17 cellular contexts compared by ENCODE assay signal in genomic region chr18:45379903-45380302, GRCh38.
DNase-seq lines count a peak whose midpoint lies in the region; ATAC-seq and TF ChIP-seq lines count a peak whose summit lies in the region.
"Had no signal": no experiment of that assay in that cellular context is flagged by ENCODE, and none has a peak within 500 bp of the region (broad histone marks: within the 10 kb centered on the region; RNA-seq: fewer than 3 reads in every experiment).

No MANE protein-coding gene starts in this region.

- ATAC-seq in activated CD4-positive, alpha-beta T cell treated with anti-CD3 and anti-CD28 coated beads for 36 hours = peak; percentile 79
- ATAC-seq in HG02642 (IDR thresholded peaks at IDR 0.05; ENCODE audit: poor library complexity, unreplicated experiment) (peak; percentile 63), HG03469 (IDR thresholded peaks at IDR 0.05; ENCODE audit: unreplicated experiment) (peak; percentile 62)
- ATAC-seq in stimulated activated naive B cell treated with anti-CD40 and anti-IgM and Interleukin-4, amounts not matched to agents 10 μg/mL and 1 μg/mL and 100 μg/mL, for 72 hours (replicated peaks) = peak; percentile 66

- H3K36me3 ChIP-seq in WERI-Rb-1 = no peaks in the 10 kb centered on the region
- H3K36me3 ChIP-seq: esophagus muscularis mucosa, neural progenitor cell, Peyer's patch, thoracic aorta had no signal

- no peaks in the 10 kb centered on the region for H3K9me3 ChIP-seq in WERI-Rb-1 (ENCODE audit: severe bottlenecking)
- H3K9me3 ChIP-seq: esophagus muscularis mucosa, Peyer's patch, thoracic aorta had no signal

- peaks cover 3% of the 10 kb centered on the region for H3K4me1 Mint-ChIP-seq in activated CD4-positive, alpha-beta T cell treated with anti-CD3 and anti-CD28 coated beads for 36 hours
- H3K4me1 Mint-ChIP-seq in activated CD4-positive, alpha-beta T cell treated with anti-CD3 and anti-CD28 coated beads, Interleukin-2, amount 10 ng/mL, durations not matched to agents 7 days and 5 days = no peaks in the 10 kb centered on the region
- peaks cover 16 to 31% of the 10 kb centered on the region in 2 donors for H3K4me1 Mint-ChIP-seq in stimulated activated naive B cell treated with anti-CD40 and anti-IgM and Interleukin-4, amounts not matched to agents 10 μg/mL and 1 μg/mL and 100 μg/mL, for 72 hours
- peaks cover 3% of the 10 kb centered on the region for H3K4me1 Mint-ChIP-seq in T-helper 2 cell treated with Interferon-gamma antibody and Interleukin-4, amounts not matched to agents 5 μg/mL and 100 μg/mL, for 36 hours (ENCODE audit: low read depth)
- H3K4me1 Mint-ChIP-seq in activated T-helper 1 cell treated with anti-CD3 and anti-CD28 coated beads, Interleukin-12 subunit alpha, Interleukin-12 subunit beta, Interleukin-2, Interleukin-4 antibody, amounts not matched to agents 30 ng/mL and 10 ng/mL and 1 ng/mL, durations not matched to agents 14 hours and 24 hours and 36 hours (ENCODE audit: low read depth) = no peaks in the 10 kb centered on the region

- H3K4me3 Mint-ChIP-seq in activated CD4-positive, alpha-beta T cell treated with anti-CD3 and anti-CD28 coated beads for 36 hours = no peak overlapping the region
- no peak overlapping the region for H3K4me3 Mint-ChIP-seq in activated CD4-positive, alpha-beta T cell treated with anti-CD3 and anti-CD28 coated beads, Interleukin-2, amount 10 ng/mL, durations not matched to agents 7 days and 5 days
- no peak overlapping the region for H3K4me3 Mint-ChIP-seq in stimulated activated naive B cell treated with anti-CD40 and anti-IgM and Interleukin-4, amounts not matched to agents 10 μg/mL and 1 μg/mL and 100 μg/mL, for 72 hours
- no peak overlapping the region for H3K4me3 Mint-ChIP-seq in T-helper 2 cell treated with Interferon-gamma antibody and Interleukin-4, amounts not matched to agents 5 μg/mL and 100 μg/mL, for 36 hours
- no peak overlapping the region for H3K4me3 Mint-ChIP-seq in activated T-helper 1 cell treated with anti-CD3 and anti-CD28 coated beads, Interleukin-12 subunit alpha, Interleukin-12 subunit beta, Interleukin-2, Interleukin-4 antibody, amounts not matched to agents 30 ng/mL and 10 ng/mL and 1 ng/mL, durations not matched to agents 14 hours and 24 hours and 36 hours
- H3K4me3 Mint-ChIP-seq: neural progenitor cell had no signal

- intact Hi-C loops in activated CD4-positive, alpha-beta T cell treated with anti-CD3 and anti-CD28 coated beads for 36 hours (cut with DNase I, micrococcal nuclease) = loop anchor here (5.0 to 10.0 kb wide), 3 partner anchors 705 to 1253 kb away; no protein-coding TSS in a partner anchor
- intact Hi-C loops in activated T-helper 1 cell treated with anti-CD3 and anti-CD28 coated beads, Interleukin-12 subunit alpha, Interleukin-12 subunit beta, Interleukin-2, Interleukin-4 antibody, amounts not matched to agents 30 ng/mL and 10 ng/mL and 1 ng/mL, durations not matched to agents 14 hours and 24 hours and 36 hours (cut with micrococcal nuclease) = loop anchor here (5.0 kb wide), 2 partner anchors 698 to 1248 kb away; partner anchors contain the start of gene SETBP1

- H3K27ac ChIP-seq in WERI-Rb-1 = no peak overlapping the region
- H3K27ac ChIP-seq: esophagus muscularis mucosa, HL-60, neural progenitor cell, Peyer's patch, thoracic aorta had no signal

- no peaks in the 10 kb centered on the region for H3K36me3 Mint-ChIP-seq in activated CD4-positive, alpha-beta T cell treated with anti-CD3 and anti-CD28 coated beads for 36 hours (ENCODE audit: low read depth)
- H3K36me3 Mint-ChIP-seq in activated CD4-positive, alpha-beta T cell treated with anti-CD3 and anti-CD28 coated beads, Interleukin-2, amount 10 ng/mL, durations not matched to agents 7 days and 5 days (ENCODE audit: low read depth) = no peaks in the 10 kb centered on the region
- no peaks in the 10 kb centered on the region for H3K36me3 Mint-ChIP-seq in stimulated activated naive B cell treated with anti-CD40 and anti-IgM and Interleukin-4, amounts not matched to agents 10 μg/mL and 1 μg/mL and 100 μg/mL, for 72 hours
- no peaks in the 10 kb centered on the region for H3K36me3 Mint-ChIP-seq in T-helper 2 cell treated with Interferon-gamma antibody and Interleukin-4, amounts not matched to agents 5 μg/mL and 100 μg/mL, for 36 hours (ENCODE audit: low read depth)
- H3K36me3 Mint-ChIP-seq in activated T-helper 1 cell treated with anti-CD3 and anti-CD28 coated beads, Interleukin-12 subunit alpha, Interleukin-12 subunit beta, Interleukin-2, Interleukin-4 antibody, amounts not matched to agents 30 ng/mL and 10 ng/mL and 1 ng/mL, durations not matched to agents 14 hours and 24 hours and 36 hours (ENCODE audit: low read depth) = no peaks in the 10 kb centered on the region
- H3K36me3 Mint-ChIP-seq: neural progenitor cell had no signal

- H3K27me3 ChIP-seq in WERI-Rb-1 (ENCODE audit: insufficient read depth, low read depth, severe bottlenecking) = peaks cover 87% of the 10 kb centered on the region
- H3K27me3 ChIP-seq: esophagus muscularis mucosa, neural progenitor cell, Peyer's patch had no signal

- no peak overlapping the region for H3K27ac Mint-ChIP-seq in activated CD4-positive, alpha-beta T cell treated with anti-CD3 and anti-CD28 coated beads for 36 hours
- no peak overlapping the region for H3K27ac Mint-ChIP-seq in activated CD4-positive, alpha-beta T cell treated with anti-CD3 and anti-CD28 coated beads, Interleukin-2, amount 10 ng/mL, durations not matched to agents 7 days and 5 days
- no peak overlapping the region for H3K27ac Mint-ChIP-seq in stimulated activated naive B cell treated with anti-CD40 and anti-IgM and Interleukin-4, amounts not matched to agents 10 μg/mL and 1 μg/mL and 100 μg/mL, for 72 hours
- H3K27ac Mint-ChIP-seq in T-helper 2 cell treated with Interferon-gamma antibody and Interleukin-4, amounts not matched to agents 5 μg/mL and 100 μg/mL, for 36 hours = no peak overlapping the region
- no peak overlapping the region for H3K27ac Mint-ChIP-seq in activated T-helper 1 cell treated with anti-CD3 and anti-CD28 coated beads, Interleukin-12 subunit alpha, Interleukin-12 subunit beta, Interleukin-2, Interleukin-4 antibody, amounts not matched to agents 30 ng/mL and 10 ng/mL and 1 ng/mL, durations not matched to agents 14 hours and 24 hours and 36 hours
- H3K27ac Mint-ChIP-seq: neural progenitor cell had no signal

- CTCF ChIA-PET in activated CD4-positive, alpha-beta T cell treated with anti-CD3 and anti-CD28 coated beads for 36 hours (lab: Charles Lee) = interaction anchor here (1.0 kb wide), 1 partner anchor 8 kb away, joined by 4 read pairs; no protein-coding TSS in a partner anchor
- CTCF ChIA-PET in activated CD4-positive, alpha-beta T cell treated with anti-CD3 and anti-CD28 coated beads, Interleukin-2, amount 10 ng/mL, durations not matched to agents 7 days and 5 days (lab: Charles Lee) = no interaction called here

- no peaks in the 10 kb centered on the region for H3K9me3 Mint-ChIP-seq in activated CD4-positive, alpha-beta T cell treated with anti-CD3 and anti-CD28 coated beads for 36 hours (ENCODE audit: low read depth)
- H3K9me3 Mint-ChIP-seq in activated CD4-positive, alpha-beta T cell treated with anti-CD3 and anti-CD28 coated beads, Interleukin-2, amount 10 ng/mL, durations not matched to agents 7 days and 5 days = no peaks in the 10 kb centered on the region
- H3K9me3 Mint-ChIP-seq in stimulated activated naive B cell treated with anti-CD40 and anti-IgM and Interleukin-4, amounts not matched to agents 10 μg/mL and 1 μg/mL and 100 μg/mL, for 72 hours = no peaks in the 10 kb centered on the region
- H3K9me3 Mint-ChIP-seq in T-helper 2 cell treated with Interferon-gamma antibody and Interleukin-4, amounts not matched to agents 5 μg/mL and 100 μg/mL, for 36 hours = no peaks in the 10 kb centered on the region
- no peaks in the 10 kb centered on the region for H3K9me3 Mint-ChIP-seq in activated T-helper 1 cell treated with anti-CD3 and anti-CD28 coated beads, Interleukin-12 subunit alpha, Interleukin-12 subunit beta, Interleukin-2, Interleukin-4 antibody, amounts not matched to agents 30 ng/mL and 10 ng/mL and 1 ng/mL, durations not matched to agents 14 hours and 24 hours and 36 hours

- peak; percentile 6 for DNase-seq in activated CD4-positive, alpha-beta T cell treated with anti-CD3 and anti-CD28 coated beads for 36 hours
- DNase-seq in activated CD4-positive, alpha-beta T cell treated with anti-CD3 and anti-CD28 coated beads, Interleukin-2, amount 10 ng/mL, durations not matched to agents 7 days and 5 days = no peak
- no peak for DNase-seq in stimulated activated naive B cell treated with anti-CD40 and anti-IgM and Interleukin-4, amounts not matched to agents 10 μg/mL and 1 μg/mL and 100 μg/mL, for 72 hours
- no peak for DNase-seq in WERI-Rb-1
- DNase-seq in T-helper 2 cell treated with Interferon-gamma antibody and Interleukin-4, amounts not matched to agents 5 μg/mL and 100 μg/mL, for 36 hours (ENCODE audit: low spot score) = no peak
- no peak for DNase-seq in activated T-helper 1 cell treated with anti-CD3 and anti-CD28 coated beads, Interleukin-12 subunit alpha, Interleukin-12 subunit beta, Interleukin-2, Interleukin-4 antibody, amounts not matched to agents 30 ng/mL and 10 ng/mL and 1 ng/mL, durations not matched to agents 14 hours and 24 hours and 36 hours (ENCODE audit: low spot score)
- DNase-seq: 8988T; activated CD8-positive, alpha-beta memory T cell treated with anti-CD3 and anti-CD28 coated beads for 24 hours; COR-L47; NCI-H2171 treated with DMSO at 0.1 percent for 48 hours; Peyer's patch had no signal

- POLR2A ChIA-PET in activated CD4-positive, alpha-beta T cell treated with anti-CD3 and anti-CD28 coated beads for 36 hours (lab: Charles Lee) = no interaction called here
- POLR2A ChIA-PET in activated CD4-positive, alpha-beta T cell treated with anti-CD3 and anti-CD28 coated beads, Interleukin-2, amount 10 ng/mL, durations not matched to agents 7 days and 5 days (lab: Charles Lee) = no interaction called here

- H3K4me3 ChIP-seq in WERI-Rb-1 (ENCODE audit: low read depth, low read length) = no peak overlapping the region
- H3K4me3 ChIP-seq: esophagus muscularis mucosa, neural progenitor cell, Peyer's patch, thoracic aorta had no signal

- TF ChIP-seq CTCF in WERI-Rb-1 (IDR thresholded peaks at IDR 0.05; ENCODE audit: low read depth, low read length) = no peak

- H3K27me3 Mint-ChIP-seq in activated CD4-positive, alpha-beta T cell treated with anti-CD3 and anti-CD28 coated beads for 36 hours = peaks cover 33% of the 10 kb centered on the region
- H3K27me3 Mint-ChIP-seq in activated CD4-positive, alpha-beta T cell treated with anti-CD3 and anti-CD28 coated beads, Interleukin-2, amount 10 ng/mL, durations not matched to agents 7 days and 5 days = peaks cover 19% of the 10 kb centered on the region
- H3K27me3 Mint-ChIP-seq in stimulated activated naive B cell treated with anti-CD40 and anti-IgM and Interleukin-4, amounts not matched to agents 10 μg/mL and 1 μg/mL and 100 μg/mL, for 72 hours = peaks cover 13 to 24% of the 10 kb centered on the region in 2 donors
- peaks cover 20% of the 10 kb centered on the region for H3K27me3 Mint-ChIP-seq in T-helper 2 cell treated with Interferon-gamma antibody and Interleukin-4, amounts not matched to agents 5 μg/mL and 100 μg/mL, for 36 hours (ENCODE audit: low read depth)
- peaks cover 4% of the 10 kb centered on the region for H3K27me3 Mint-ChIP-seq in activated T-helper 1 cell treated with anti-CD3 and anti-CD28 coated beads, Interleukin-12 subunit alpha, Interleukin-12 subunit beta, Interleukin-2, Interleukin-4 antibody, amounts not matched to agents 30 ng/mL and 10 ng/mL and 1 ng/mL, durations not matched to agents 14 hours and 24 hours and 36 hours (ENCODE audit: insufficient read depth)
